20 cellular contexts compared by ENCODE assay signal in genomic region chr20:20365593-20365992, GRCh38.
DNase-seq lines count a peak whose midpoint lies in the region; ATAC-seq and TF ChIP-seq lines count a peak whose summit lies in the region.
"Had no signal": no experiment of that assay in that cellular context is flagged by ENCODE, and none has a peak within 500 bp of the region (broad histone marks: within the 10 kb centered on the region; RNA-seq: fewer than 3 reads in every experiment).

No MANE protein-coding gene starts in this region.

- no peak overlapping the region for H3K27ac ChIP-seq in iPS-20b (ENCODE audit: low read length)
- H3K27ac ChIP-seq: A549, C4-2B, upper lobe of left lung had no signal

- no peak for TF ChIP-seq CTCF in GM20000 (IDR thresholded peaks at IDR 0.05; ENCODE audit: extremely low read depth, missing control alignments)

- H3K4me1 ChIP-seq in iPS-20b (ENCODE audit: insufficient read depth, low read length): peaks cover 19% of the 10 kb centered on the region

- H3K4me3 ChIP-seq in iPS-20b (ENCODE audit: low read length): peak overlapping the region; percentile 62
- H3K4me3 ChIP-seq: A549, HAP-1, upper lobe of left lung had no signal

- no peak for ATAC-seq in GM21786 (IDR thresholded peaks at IDR 0.05; ENCODE audit: unreplicated experiment)
- ATAC-seq in HG03354 (IDR thresholded peaks at IDR 0.05; ENCODE audit: poor library complexity, severe bottlenecking, unreplicated experiment): no peak
- ATAC-seq: A549; naive thymus-derived CD8-positive, alpha-beta T cell; Panc1 had no signal

- no peaks in the 10 kb centered on the region for H3K9me3 ChIP-seq in iPS-20b (ENCODE audit: insufficient read depth, low read depth, low read length)
- H3K9me3 ChIP-seq: A549, HAP-1, SK-N-SH, upper lobe of left lung had no signal

- DNase-seq in NCI-H1105 treated with DMSO at 0.1 percent for 48 hours (lab: John Stamatoyannopoulos, UW) (peak; percentile 78), NCI-H1105 (lab: John Stamatoyannopoulos, UW) (no peak), GM20000 (ENCODE audit: low spot score) (peak; percentile 33), NCI-H774 (lab: John Stamatoyannopoulos, UW) (peak; percentile 28), CD1c-positive myeloid dendritic cell (ENCODE audit: extremely low spot score) (no peak)
- DNase-seq: activated CD4-positive, alpha-beta T cell treated with anti-CD3 and anti-CD28 coated beads for 4 hours; Karpas-422; mesenchymal stem cell; naive thymus-derived CD8-positive, alpha-beta T cell; NCI-H1417 treated with DMSO at 0.1 percent for 48 hours; SK-N-SH; T1000 had no signal

- no peak overlapping the region for H3K9ac ChIP-seq in iPS-20b (ENCODE audit: low read depth, low read length)
- H3K9ac ChIP-seq: SK-N-SH had no signal

- no peaks in the 10 kb centered on the region for H3K36me3 ChIP-seq in iPS-20b (ENCODE audit: insufficient read depth, low read depth, low read length)
- H3K36me3 ChIP-seq: HAP-1, upper lobe of left lung had no signal

- peaks cover 97% of the 10 kb centered on the region for H3K27me3 ChIP-seq in iPS-20b (ENCODE audit: insufficient read depth, low read length)

Comparison
In these comparisons a context has a peak if more than half of its experiments do, and no peak if none do; other contexts are left out.
1. DNase-seq: peak in NCI-H1105 treated with DMSO at 0.1 percent for 48 hours (single experiment), GM20000 (single experiment) and NCI-H774 (single experiment); none in NCI-H1105 (single experiment) and CD1c-positive myeloid dendritic cell (single experiment).